8 cellular contexts compared by ENCODE assay signal in genomic region chr14:96423446-96424103, GRCh38. TPM values are rescaled to one million over a fixed set of nuclear protein-coding genes. Genes with fewer than 3 reads are reported as not detected.
DNase-seq lines count a peak whose midpoint lies in the region; ATAC-seq and TF ChIP-seq lines count a peak whose summit lies in the region.

No MANE protein-coding gene starts in this region.

- H3K79me2 ChIP-seq in GM23248 (ENCODE audit: insufficient read depth): no peaks in the 10 kb centered on the region

- H3K9me2 ChIP-seq in GM23248 (ENCODE audit: insufficient read depth): no peaks in the 10 kb centered on the region

- DNase-seq in GM23248: no peak
- no peak for DNase-seq in stimulated activated effector memory CD8-positive, alpha-beta T cell treated with anti-CD3 and anti-CD28 coated beads, Interleukin-12 subunit alpha, Interleukin-12 subunit beta, amount 100 ng/mL, for 72 hours (ENCODE audit: low spot score in 2 of 2)
- DNase-seq in NCI-H345 treated with DMSO at 0.1 percent for 48 hours (lab: John Stamatoyannopoulos, UW; ENCODE audit: unreplicated experiment): no peak
- DNase-seq in AML-193 (lab: John Stamatoyannopoulos, UW): no peak
- DNase-seq in SHP77 treated with DMSO at 0.1 percent for 48 hours (lab: John Stamatoyannopoulos, UW): no peak

- no peaks in the 10 kb centered on the region for H3K36me3 ChIP-seq in GM23248 (ENCODE audit: low read depth)
- no peaks in the 10 kb centered on the region for H3K36me3 ChIP-seq in gastroesophageal sphincter

- peak overlapping the region; percentile 50 for H3K4me3 Mint-ChIP-seq in stimulated activated effector memory CD8-positive, alpha-beta T cell treated with anti-CD3 and anti-CD28 coated beads, Interleukin-12 subunit alpha, Interleukin-12 subunit beta, amount 100 ng/mL, for 72 hours

- 63 to 65% methylated on average over 20 to 25 of the region's 25 CpGs for WGBS in GM23248 (ENCODE audit: low coverage in 1 of 2, low lambda C conversion rate in 2 of 2, missing lambda C conversion rate in 2 of 2), 2 experiments
- 60 to 100% methylated on average over 1 of the region's 25 CpGs for WGBS in gastroesophageal sphincter (ENCODE audit: low coverage in 1 of 2), 2 donors

- TF ChIP-seq EP300 in gastroesophageal sphincter (IDR thresholded peaks at IDR 0.05): no peak

- H3K27ac ChIP-seq in GM23248 (no peak overlapping the region), VCaP (peak overlapping the region; percentile 49; the same call in 1 of the 2 replicates), gastroesophageal sphincter (no peak overlapping the region)

- no peak overlapping the region for H3K27ac Mint-ChIP-seq in stimulated activated effector memory CD8-positive, alpha-beta T cell treated with anti-CD3 and anti-CD28 coated beads, Interleukin-12 subunit alpha, Interleukin-12 subunit beta, amount 100 ng/mL, for 72 hours

- H3K4me2 ChIP-seq in GM23248 (ENCODE audit: unreplicated experiment): peak overlapping the region; percentile 82

- no peaks in the 10 kb centered on the region for H3K36me3 Mint-ChIP-seq in stimulated activated effector memory CD8-positive, alpha-beta T cell treated with anti-CD3 and anti-CD28 coated beads, Interleukin-12 subunit alpha, Interleukin-12 subunit beta, amount 100 ng/mL, for 72 hours

- ATAC-seq in gastroesophageal sphincter: no peak
- no peak for ATAC-seq in stimulated activated effector memory CD8-positive, alpha-beta T cell treated with anti-CD3 and anti-CD28 coated beads, Interleukin-12 subunit alpha, Interleukin-12 subunit beta, amount 100 ng/mL, for 72 hours
- no peak for ATAC-seq in GM21390 (IDR thresholded peaks at IDR 0.05; ENCODE audit: unreplicated experiment)

- in situ Hi-C loops in GM23248 (cut with MboI): loop anchor here (10.0 kb wide), 1 partner anchor 419 kb away; no protein-coding TSS in a partner anchor

- TF ChIP-seq CTCF in VCaP (conservative IDR thresholded peaks at IDR 0.05) (no peak), gastroesophageal sphincter (IDR thresholded peaks at IDR 0.05) (no peak)

- no peaks in the 10 kb centered on the region for H3K9me3 Mint-ChIP-seq in stimulated activated effector memory CD8-positive, alpha-beta T cell treated with anti-CD3 and anti-CD28 coated beads, Interleukin-12 subunit alpha, Interleukin-12 subunit beta, amount 100 ng/mL, for 72 hours

- H3K4me3 ChIP-seq in GM23248 (peak overlapping the region; percentile 71), gastroesophageal sphincter (peak overlapping the region; percentile 13 to 47)

- H3K9me3 ChIP-seq in GM23248 (ENCODE audit: low read depth) (no peaks in the 10 kb centered on the region), gastroesophageal sphincter (no peaks in the 10 kb centered on the region)

- H3K4me1 ChIP-seq in GM23248 (ENCODE audit: insufficient read depth) (no peaks in the 10 kb centered on the region), gastroesophageal sphincter (peaks cover 0 to 10% (median 0%) of the 10 kb centered on the region in 3 donors)

- peaks cover 9% of the 10 kb centered on the region for H3K4me1 Mint-ChIP-seq in stimulated activated effector memory CD8-positive, alpha-beta T cell treated with anti-CD3 and anti-CD28 coated beads, Interleukin-12 subunit alpha, Interleukin-12 subunit beta, amount 100 ng/mL, for 72 hours

- peak overlapping the region; percentile 84 for H2AFZ ChIP-seq in GM23248

- no peaks in the 10 kb centered on the region for H3K27me3 ChIP-seq in GM23248 (replicated peaks; ENCODE audit: insufficient read depth)
- H3K27me3 ChIP-seq in gastroesophageal sphincter: no peaks in the 10 kb centered on the region

- peak overlapping the region; percentile 48 for H3K9ac ChIP-seq in GM23248

- H4K20me1 ChIP-seq in GM23248 (ENCODE audit: insufficient read depth): no peaks in the 10 kb centered on the region

- no peaks in the 10 kb centered on the region for H3F3A ChIP-seq in GM23248 (ENCODE audit: insufficient read depth)

- no peak for TF ChIP-seq POLR2A in gastroesophageal sphincter (IDR thresholded peaks at IDR 0.05)

RNA-seq across cellular contexts. Expression of gene AK7, which starts 31.6 kb away (rescaled TPM):
- not detected in 2 replicates for total RNA-seq in GM23248 (2014; rRNA removed; shearing (Covaris generic))
- polyA plus RNA-seq in GM23248 (2016; fragmentation: Nextera tagmentation; extraction: Ambion mirVana): 0.28 and 0.45 TPM in 2 replicates
- 1 to 10 TPM in 2 of 4 donors, under 1 TPM in 1, not detected in 1; 0.94 to 3.8 (median 2.3) TPM for total RNA-seq in gastroesophageal sphincter
